22 cellular contexts compared by ENCODE assay signal in genomic region chr3:73535137-73535536, GRCh38.
"Had no signal": no experiment of that assay in that cellular context is flagged by ENCODE, and none has a peak within 500 bp of the region (broad histone marks: within the 10 kb centered on the region; RNA-seq: fewer than 3 reads in every experiment).

No MANE protein-coding gene starts in this region.

- H2AFZ ChIP-seq: PC-9 had no signal

- ATAC-seq: Right ventricle myocardium inferior, SK-N-SH treated with all-trans-retinoic acid at 6 μM for 48 hours had no signal

- H3K27ac ChIP-seq: PC-9, Peyer's patch had no signal

- DNase-seq: Karpas-422; KG1; MG63; NCI-H1092; NCI-H1105 treated with DMSO at 0.1 percent for 48 hours; NCI-H1417 treated with DMSO at 0.1 percent for 48 hours; NCI-H146; NCI-H1694 treated with DMSO at 0.1 percent for 48 hours; NCI-H1930; NCI-H2081; NCI-H2107; NCI-H2227 treated with DMSO at 0.1 percent for 48 hours; NCI-H524; NCI-H526 treated with DMSO at 0.1 percent for 48 hours; NCI-H748 treated with DMSO at 0.1 percent for 48 hours; NK-92 treated with Interleukin-12 subunit alpha and Interleukin-12 subunit beta, amount 100 ng/mL, for 24 hours; PC-9; Peyer's patch; SHP77 treated with DMSO at 0.1 percent for 48 hours; SJCRH30 had no signal

- H3K27me3 ChIP-seq: MG63, Peyer's patch, SJCRH30 had no signal

- H3K9me3 ChIP-seq: MG63, Peyer's patch, SJCRH30 had no signal

- H3K4me3 ChIP-seq: MG63, PC-9, Peyer's patch, SJCRH30 had no signal

- H3K36me3 ChIP-seq: MG63, Peyer's patch, SJCRH30 had no signal

- H3K4me2 ChIP-seq: PC-9 had no signal
